Comparison of ENCODE assay signal across 8 cellular contexts in the genomic region with DNA sequence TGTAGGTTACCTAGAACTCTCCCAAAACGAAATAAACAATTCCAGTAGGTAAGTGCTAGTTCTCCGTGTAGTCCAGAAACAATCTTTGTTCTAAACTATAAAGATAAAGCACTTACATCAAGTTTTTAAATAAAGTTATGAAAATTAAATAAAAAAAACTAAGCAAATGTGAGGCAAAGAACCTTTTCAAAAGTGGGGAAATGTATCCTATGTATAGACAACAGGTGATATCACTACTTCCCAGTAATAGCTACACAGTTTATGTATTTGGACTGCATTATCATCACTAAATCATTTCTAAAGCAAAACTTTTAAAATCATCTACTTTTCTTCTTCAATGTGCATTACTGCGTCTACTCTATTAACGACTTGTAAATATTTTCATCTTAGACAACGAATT. TPM values are rescaled to one million over a fixed set of nuclear protein-coding genes. Genes with fewer than 3 reads are reported as not detected.
DNase-seq lines count a peak whose midpoint lies in the region; ATAC-seq and TF ChIP-seq lines count a peak whose summit lies in the region.

No MANE protein-coding gene starts in this region.

- in situ Hi-C loops in brain microvascular endothelial cell (cut with HindIII; ENCODE audit: low pct_ligation_motif_present, low sequenced_read_pairs) = no loop called here

- 0 to 8% methylated on average over 2 of the region's 5 CpGs for WGBS in mesodermal cell (ENCODE audit: insufficient coverage in 2 of 2), 2 experiments
- 13% methylated on average over 5 of the region's 5 CpGs for WGBS in aorta, 2 donors

- TF ChIP-seq CTCF in brain microvascular endothelial cell (IDR thresholded peaks at IDR 0.05; ENCODE audit: low read depth, low read length, missing control alignments) = no peak

- H3K4me1 Mint-ChIP-seq in stimulated activated naive CD8-positive, alpha-beta T cell treated with anti-CD3 and anti-CD28 coated beads, Interleukin-15, Interleukin-2, amounts not matched to agents 100 ng/mL and 50 ng/mL, for 24 hours (ENCODE audit: low read depth) = peaks cover 61% of the 10 kb centered on the region

- no peak for ATAC-seq in stimulated activated naive CD8-positive, alpha-beta T cell treated with anti-CD3 and anti-CD28 coated beads, Interleukin-15, Interleukin-2, amounts not matched to agents 100 U/mL and 50 U/mL, for 24 hours
- no peak for ATAC-seq in aorta (ENCODE audit: low FRiP score)

- H3K9me3 Mint-ChIP-seq in stimulated activated naive CD8-positive, alpha-beta T cell treated with anti-CD3 and anti-CD28 coated beads, Interleukin-15, Interleukin-2, amounts not matched to agents 100 ng/mL and 50 ng/mL, for 24 hours = no peaks in the 10 kb centered on the region

- peak overlapping the region; percentile 93 for H3K4me3 ChIP-seq in brain microvascular endothelial cell (ENCODE audit: low read depth, low read length)
- peak overlapping the region; percentile 87 for H3K4me3 ChIP-seq in mesodermal cell (ENCODE audit: extremely low read depth, insufficient read depth, low read length, poor library complexity, severe bottlenecking)
- H3K4me3 ChIP-seq in aorta (ENCODE audit: low read length in 2 of 2) = peak overlapping the region; percentile 5 to 90

- DNase-seq in stimulated activated naive CD8-positive, alpha-beta T cell treated with anti-CD3 and anti-CD28 coated beads, Interleukin-15, Interleukin-2, amounts not matched to agents 100 U/mL and 50 U/mL, for 24 hours = no peak
- DNase-seq in brain microvascular endothelial cell = no peak
- DNase-seq in aorta = no peak
- DNase-seq in SW480 (ENCODE audit: low spot score) = no peak
- no peak for DNase-seq in SKM-1 (lab: John Stamatoyannopoulos, UW; ENCODE audit: unreplicated experiment)
- no peak for DNase-seq in HUDEP-2 (lab: John Stamatoyannopoulos, UW; ENCODE audit: unreplicated experiment in 76 of 76)

- H3K27me3 Mint-ChIP-seq in stimulated activated naive CD8-positive, alpha-beta T cell treated with anti-CD3 and anti-CD28 coated beads, Interleukin-15, Interleukin-2, amounts not matched to agents 100 ng/mL and 50 ng/mL, for 24 hours = no peaks in the 10 kb centered on the region

- H3K36me3 Mint-ChIP-seq in stimulated activated naive CD8-positive, alpha-beta T cell treated with anti-CD3 and anti-CD28 coated beads, Interleukin-15, Interleukin-2, amounts not matched to agents 100 ng/mL and 50 ng/mL, for 24 hours (ENCODE audit: low read depth) = peaks cover 28% of the 10 kb centered on the region

- peak overlapping the region; percentile 99 for H3K4me3 Mint-ChIP-seq in stimulated activated naive CD8-positive, alpha-beta T cell treated with anti-CD3 and anti-CD28 coated beads, Interleukin-15, Interleukin-2, amounts not matched to agents 100 ng/mL and 50 ng/mL, for 24 hours

- H3K9me3 ChIP-seq in mesodermal cell (ENCODE audit: control insufficient read depth, low read length) = peaks cover 3% of the 10 kb centered on the region
- H3K9me3 ChIP-seq in aorta (ENCODE audit: control insufficient read depth, low read length) = no peaks in the 10 kb centered on the region

- no peaks in the 10 kb centered on the region for H3K27me3 ChIP-seq in brain microvascular endothelial cell (replicated peaks)
- H3K27me3 ChIP-seq in aorta (ENCODE audit: control insufficient read depth in 1 of 2, insufficient read depth in 2 of 2, low read length in 1 of 2) = no peaks in the 10 kb centered on the region

- H3K27ac Mint-ChIP-seq in stimulated activated naive CD8-positive, alpha-beta T cell treated with anti-CD3 and anti-CD28 coated beads, Interleukin-15, Interleukin-2, amounts not matched to agents 100 ng/mL and 50 ng/mL, for 24 hours = peak overlapping the region; percentile 97

- intact Hi-C loops in aorta (cut with DNase I) = loop anchor here in 1 of 2 donors (2.0 kb wide), 1 partner anchor 25 kb away; no protein-coding TSS in a partner anchor

- H3K4me1 ChIP-seq in mesodermal cell (ENCODE audit: control insufficient read depth, insufficient read depth, low read length, poor library complexity, severe bottlenecking) = peaks cover 3% of the 10 kb centered on the region
- H3K4me1 ChIP-seq in aorta (ENCODE audit: control insufficient read depth in 1 of 2, insufficient read depth in 2 of 2, low read length in 2 of 2) = peaks cover 1 to 8% of the 10 kb centered on the region in 2 donors

- H3K27ac ChIP-seq in brain microvascular endothelial cell (no peak overlapping the region), mesodermal cell (ENCODE audit: low read depth, low read length, severe bottlenecking) (no peak overlapping the region), aorta (ENCODE audit: low read depth in 1 of 2, low read length in 2 of 2) (no peak overlapping the region)

- no peaks in the 10 kb centered on the region for H3K36me3 ChIP-seq in brain microvascular endothelial cell (replicated peaks)
- H3K36me3 ChIP-seq in mesodermal cell (ENCODE audit: control insufficient read depth, insufficient read depth, low read length) = peaks cover 23% of the 10 kb centered on the region
- H3K36me3 ChIP-seq in aorta (ENCODE audit: control insufficient read depth in 1 of 2, insufficient read depth in 2 of 2, low read length in 1 of 2) = no peaks in the 10 kb centered on the region

RNA-seq across cellular contexts. Expression of a gene that starts 2.0 kb away (rescaled TPM):
- polyA plus RNA-seq in mesodermal cell (2013, experiment 1 of 2) = 69.1 TPM
- 72.7 TPM for polyA plus RNA-seq in mesodermal cell (2013, experiment 2 of 2)
- total RNA-seq in aorta = 100 to 1,000 TPM in 1 of 2 donors, 10 to 100 TPM in 1; 91.4 to 103 TPM
- polyA plus RNA-seq in aorta = 10 to 100 TPM; 37.8 to 42.2 TPM
